In the genomic region with DNA sequence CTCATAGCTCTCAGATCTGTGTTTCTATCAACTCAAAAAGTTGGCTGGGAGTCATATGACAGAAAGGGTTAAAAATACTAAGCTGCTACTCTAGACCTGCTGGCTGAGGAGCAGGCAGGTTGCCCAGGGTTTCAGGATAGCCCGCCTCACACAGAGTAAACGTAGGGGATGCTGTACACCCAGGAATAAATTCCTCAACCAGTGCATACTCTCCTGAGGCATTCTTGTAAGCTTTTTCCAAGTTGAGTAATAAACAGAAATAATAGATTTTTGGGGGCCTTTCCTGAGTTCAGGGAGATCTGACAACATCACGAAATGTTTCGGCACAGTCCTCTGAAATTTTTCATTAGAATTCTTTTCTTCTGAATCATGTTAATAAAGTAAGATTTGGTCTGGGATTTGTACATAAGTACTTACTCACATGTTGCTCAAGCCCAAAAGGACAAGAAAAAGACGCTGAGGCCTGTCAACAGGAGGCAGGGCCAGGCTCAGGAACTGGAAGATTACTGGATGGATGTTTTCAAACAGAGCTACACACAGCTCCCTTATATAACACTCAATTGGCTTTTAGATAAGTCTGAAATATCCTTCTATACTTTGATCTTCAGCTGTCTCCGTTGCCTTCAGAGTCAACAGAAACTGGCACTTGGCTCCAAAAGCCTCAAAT, we compare ENCODE assay signal across 8 cellular contexts. TPM values are rescaled to one million over a fixed set of nuclear protein-coding genes. Genes with fewer than 3 reads are reported as not detected.
DNase-seq lines count a peak whose midpoint lies in the region; ATAC-seq, FAIRE-seq and TF ChIP-seq lines count a peak whose summit lies in the region.

No MANE protein-coding gene starts in this region.

- H3K27me3 Mint-ChIP-seq in activated CD8-positive, alpha-beta memory T cell treated with anti-CD3 and anti-CD28 coated beads, Interleukin-2, amount 10 ng/mL, durations not matched to agents 7 days and 5 days: no peaks in the 10 kb centered on the region

- H3K36me3 Mint-ChIP-seq in activated CD8-positive, alpha-beta memory T cell treated with anti-CD3 and anti-CD28 coated beads, Interleukin-2, amount 10 ng/mL, durations not matched to agents 7 days and 5 days: peaks cover 8% of the 10 kb centered on the region

- peaks cover 2% of the 10 kb centered on the region for H3K9me3 Mint-ChIP-seq in activated CD8-positive, alpha-beta memory T cell treated with anti-CD3 and anti-CD28 coated beads, Interleukin-2, amount 10 ng/mL, durations not matched to agents 7 days and 5 days (ENCODE audit: low read depth)

- peak overlapping the region in 1 of 3 experiments; percentile 3; a peak in 1 of 6 replicates for H3K4me3 ChIP-seq in HepG2 (replicated peaks in 1 of 3; ENCODE audit: insufficient read depth in 1 of 3, low read depth in 2 of 3, low read length in 3 of 3)
- no peak overlapping the region for H3K4me3 ChIP-seq in testis

- peak overlapping the region; percentile 21 for H3K27ac ChIP-seq in cingulate gyrus (ENCODE audit: low read depth, low read length)
- H3K27ac ChIP-seq in HepG2 (ENCODE audit: extremely low read length, insufficient read depth, low read length): peak overlapping the region; percentile 66
- peak overlapping the region; percentile 14 to 84 for H3K27ac ChIP-seq in testis

- peaks cover 7% of the 10 kb centered on the region for H3K4me1 Mint-ChIP-seq in activated CD8-positive, alpha-beta memory T cell treated with anti-CD3 and anti-CD28 coated beads, Interleukin-2, amount 10 ng/mL, durations not matched to agents 7 days and 5 days

- ATAC-seq in HepG2 (peak; percentile 85), HG02798 (IDR thresholded peaks at IDR 0.05; ENCODE audit: poor library complexity, unreplicated experiment) (no peak)
- ATAC-seq in activated CD8-positive, alpha-beta memory T cell treated with anti-CD3 and anti-CD28 coated beads, Interleukin-2, amount 10 ng/mL, durations not matched to agents 7 days and 5 days: no peak

- peak in 1 of 2 experiments; percentile 74; a peak in 1 of 4 replicates for TF ChIP-seq EP300 in HepG2 (IDR thresholded peaks at IDR 0.05; ENCODE audit: low read depth in 2 of 2, low read length in 2 of 2)
- no peak; the same call in 1 of the 2 replicates for TF ChIP-seq EP300 in HepG2 (CRISPR knock-in tag; IDR thresholded peaks at IDR 0.05; ENCODE audit: borderline replicate concordance)

- DNase-seq in LHCN-M2 (ENCODE audit: low read depth): peak; percentile 95
- DNase-seq in HepG2 (ENCODE audit: low spot score): peak; percentile 87
- peak; percentile 57 for DNase-seq in testis
- no peak for DNase-seq in activated CD8-positive, alpha-beta memory T cell treated with anti-CD3 and anti-CD28 coated beads, Interleukin-2, amount 10 ng/mL, durations not matched to agents 7 days and 5 days
- no peak for DNase-seq in SKM-1 (lab: John Stamatoyannopoulos, UW; ENCODE audit: unreplicated experiment)
- no peak for DNase-seq in SK-N-DZ (ENCODE audit: low spot score)

- H3K27me3 ChIP-seq in HepG2 (ENCODE audit: control insufficient read depth in 1 of 2, insufficient read depth in 2 of 2, low read length in 2 of 2): no peaks in the 10 kb centered on the region
- no peaks in the 10 kb centered on the region for H3K27me3 ChIP-seq in testis

- CTCF ChIA-PET in HepG2 (lab: Yijun Ruan, JAX; ENCODE audit: low intra/inter-chr PET ratio, low total read pairs): no interaction called here
- CTCF ChIA-PET in activated CD8-positive, alpha-beta memory T cell treated with anti-CD3 and anti-CD28 coated beads, Interleukin-2, amount 10 ng/mL, durations not matched to agents 7 days and 5 days (lab: Charles Lee): interaction anchor here (1.6 kb wide), 1 partner anchor 27 kb away, joined by 5 read pairs; no protein-coding TSS in a partner anchor

- no peak overlapping the region for H3K27ac Mint-ChIP-seq in activated CD8-positive, alpha-beta memory T cell treated with anti-CD3 and anti-CD28 coated beads, Interleukin-2, amount 10 ng/mL, durations not matched to agents 7 days and 5 days

- peak overlapping the region; percentile 78 for H3K4me2 ChIP-seq in HepG2 (ENCODE audit: low read depth, low read length)

- H3K4me3 Mint-ChIP-seq in activated CD8-positive, alpha-beta memory T cell treated with anti-CD3 and anti-CD28 coated beads, Interleukin-2, amount 10 ng/mL, durations not matched to agents 7 days and 5 days: no peak overlapping the region

- no TSS peak for BruUV-seq in HepG2 (replicated peaks; lab: Mats Ljungman, UMichigan)

- H3K36me3 ChIP-seq in HepG2 (replicated peaks in 1 of 2; ENCODE audit: control insufficient read depth in 1 of 2, insufficient read depth in 2 of 2, low read length in 2 of 2) (peaks cover 3 to 7% of the 10 kb centered on the region in 2 experiments; a peak in 2 of 5 replicates), testis (ENCODE audit: low read depth, missing control alignments) (no peaks in the 10 kb centered on the region)

- intact Hi-C loops in HepG2 (cut with micrococcal nuclease; ENCODE audit: unreplicated experiment) (loop anchor here (5.0 kb wide), 1 partner anchor 37 kb away; no protein-coding TSS in a partner anchor), testis (cut with DNase I; ENCODE audit: low total_unique reads) (no loop called here)

- TF ChIP-seq RAD21 in HepG2 (CRISPR knock-in tag; IDR thresholded peaks at IDR 0.05): no peak

- POLR2A ChIA-PET in HepG2 (lab: Yijun Ruan, JAX): interaction anchor here (0.6 to 2.2 kb wide), 9 partner anchors 10 to 1774 kb away, joined by 3 to 7 read pairs (median 4); no protein-coding TSS in a partner anchor

- H4K20me1 ChIP-seq in HepG2 (ENCODE audit: insufficient read depth, low read length): no peaks in the 10 kb centered on the region

- H3K4me1 ChIP-seq in HepG2 (ENCODE audit: insufficient read depth, low read length) (peaks cover 97% of the 10 kb centered on the region), testis (peaks cover 17% of the 10 kb centered on the region)

- no peaks in the 10 kb centered on the region for H3K9me3 ChIP-seq in HepG2 (ENCODE audit: low read length)
- no peaks in the 10 kb centered on the region for H3K9me3 ChIP-seq in testis

- in situ Hi-C loops in HepG2 (cut with HindIII; ENCODE audit: extremely low pct_ligation_motif_present, low pct_unique_long_range_greater_than_20kb): no loop called here

- 0 out of 2 replicates have a peak, but pooled peaks have one; percentile 10 for TF ChIP-seq CTCF in HepG2 (CRISPR knock-in tag; IDR thresholded peaks at IDR 0.05)
- no peak for TF ChIP-seq CTCF in testis (IDR thresholded peaks at IDR 0.05)

- H3K79me2 ChIP-seq in HepG2 (ENCODE audit: insufficient read depth, low read length): peaks cover 92% of the 10 kb centered on the region

- H2AFZ ChIP-seq in HepG2 (ENCODE audit: low read length): no peak overlapping the region

- 12% methylated on average over 4 of the region's 6 CpGs for WGBS in HepG2 (ENCODE audit: low lambda C conversion rate)
- 55 to 56% methylated on average over 6 of the region's 6 CpGs for WGBS in testis, 2 donors

- FAIRE-seq in HepG2 (lab: Jason Lieb, UNC): peak; percentile 85

- peak overlapping the region; percentile 52 for H3K9ac ChIP-seq in HepG2 (ENCODE audit: insufficient read depth, low read depth, low read length)

- TF ChIP-seq POLR2A in HepG2 (IDR thresholded peaks at IDR 0.05; ENCODE audit: insufficient read depth in 1 of 2, low read depth in 2 of 2, low read length in 2 of 2) (no peak), testis (IDR thresholded peaks at IDR 0.05) (no peak)

TF ChIP-seq in HepG2, 621 proteins besides CTCF, POLR2A, EP300 and RAD21 (continues in another document):
- peak; percentile 82 for TF ChIP-seq NCOA2 (CRISPR knock-in tag; IDR thresholded peaks at IDR 0.05)
- no peak for TF ChIP-seq REPIN1 (CRISPR knock-in tag; IDR thresholded peaks at IDR 0.05; ENCODE audit: borderline replicate concordance, low read depth)
- TF ChIP-seq ZKSCAN1 (IDR thresholded peaks at IDR 0.05; ENCODE audit: low read length): no peak
- TF ChIP-seq ASH2L (IDR thresholded peaks at IDR 0.05; ENCODE audit: insufficient read length, low read depth, low read length): peak; percentile 17
- TF ChIP-seq ZBTB21 (CRISPR knock-in tag; IDR thresholded peaks at IDR 0.05): no peak
- TF ChIP-seq RFX5 (IDR thresholded peaks at IDR 0.05; ENCODE audit: low read depth, low read length): no peak

RNA-seq across cellular contexts. Expression of a gene that starts 41.0 kb away (rescaled TPM):
- 2.6 and 3.2 TPM in 2 replicates for total RNA-seq in LHCN-M2 (2014; rRNA removed)
- polyA plus RNA-seq in LHCN-M2 (2012): 0.78 TPM
- 44.8 and 76.5 TPM in 2 replicates for total RNA-seq in HepG2 (2016; rRNA removed; fragmentation: Illumina TruSeq; extraction: Trizol)
- total RNA-seq in HepG2 (2016; cell fraction: cytosol; rRNA removed; fragmentation: Illumina TruSeq; extraction: Trizol; ENCODE audit: low read depth): 8.1 TPM in 2 replicates
- total RNA-seq in HepG2 (2016; cell fraction: insoluble cytoplasmic fraction; rRNA removed; fragmentation: Illumina TruSeq; extraction: Trizol): 37.2 and 78.5 TPM in 2 replicates
- total RNA-seq in HepG2 (2016; cell fraction: membrane; rRNA removed; fragmentation: Illumina TruSeq; extraction: Trizol): 23.2 and 23.6 TPM in 2 replicates
- 92.0 and 99.3 TPM in 2 replicates for total RNA-seq in HepG2 (2016; cell fraction: nucleus; rRNA removed; fragmentation: Illumina TruSeq; extraction: Trizol)
- 146 and 195 TPM in 2 replicates for polyA plus RNA-seq in HepG2 (2011; rRNA removed)
- 160 and 165 TPM in 2 replicates for polyA plus RNA-seq in HepG2 (2011; cell fraction: cytosol; rRNA removed)
- 88.3 and 110 TPM in 2 replicates for polyA plus RNA-seq in HepG2 (2011; cell fraction: nucleus; rRNA removed)
- 94.7 and 114 TPM in 2 replicates for polyA plus RNA-seq in HepG2 (2012)
- 1.5 and 1.6 TPM in 2 replicates for polyA plus RNA-seq in HepG2 (2016; cell fraction: cytosol; fragmentation: Illumina TruSeq; extraction: Trizol; ENCODE audit: low read depth)
- polyA plus RNA-seq in HepG2 (2016; cell fraction: insoluble cytoplasmic fraction; fragmentation: Illumina TruSeq; extraction: Trizol; ENCODE audit: low read depth): 26.7 and 28.7 TPM in 2 replicates
- polyA plus RNA-seq in HepG2 (2016; cell fraction: membrane; fragmentation: Illumina TruSeq; extraction: Trizol; ENCODE audit: low read depth): 5.7 and 6.6 TPM in 2 replicates
- polyA plus RNA-seq in HepG2 (2016; cell fraction: nucleus; fragmentation: Illumina TruSeq; extraction: Trizol; ENCODE audit: insufficient read depth, low read depth): 66.6 and 67.2 TPM in 2 replicates
- 82.3 and 729 TPM in 2 replicates for polyA minus RNA-seq in HepG2 (2011; rRNA and poly(A)+ RNA removed; ENCODE audit: low replicate concordance)
- polyA minus RNA-seq in HepG2 (2011; cell fraction: cytosol; rRNA and poly(A)+ RNA removed): 295 and 307 TPM in 2 replicates
- polyA minus RNA-seq in HepG2 (2011; cell fraction: nucleus; rRNA and poly(A)+ RNA removed): 324 and 354 TPM in 2 replicates
- total RNA-seq in testis: 10 to 100 TPM; 24.0 to 34.7 TPM
- 37.2 TPM for polyA plus RNA-seq in testis (ENCODE audit: insufficient read depth, low read depth, low replicate concordance)
- 10 to 100 TPM; 10.4 to 25.8 TPM for total RNA-seq in activated CD8-positive, alpha-beta memory T cell treated with anti-CD3 and anti-CD28 coated beads, Interleukin-2, amount 10 ng/mL, durations not matched to agents 7 days and 5 days
- polyA plus RNA-seq in SK-N-DZ (2014; cell fraction: cytosol; rRNA removed): 0.42 and 0.68 TPM in 2 replicates
- 0.62 and 0.70 TPM in 2 replicates for polyA plus RNA-seq in SK-N-DZ (2014; cell fraction: nucleus; rRNA removed)

Comparison
In these comparisons a context has a peak if more than half of its experiments do, and no peak if none do; other contexts are left out.
1. DNase-seq: peak in LHCN-M2 (single experiment), HepG2 (single experiment) and testis (single experiment); none in activated CD8-positive, alpha-beta memory T cell treated with anti-CD3 and anti-CD28 coated beads, Interleukin-2, amount 10 ng/mL, durations not matched to agents 7 days and 5 days (single experiment), SKM-1 (single experiment) and SK-N-DZ (single experiment).
2. Peak in every context shown above with its lines, with median percentiles within 50 percentile points of each other: H3K27ac ChIP-seq.